8 cellular contexts compared by ENCODE assay signal in the genomic region with DNA sequence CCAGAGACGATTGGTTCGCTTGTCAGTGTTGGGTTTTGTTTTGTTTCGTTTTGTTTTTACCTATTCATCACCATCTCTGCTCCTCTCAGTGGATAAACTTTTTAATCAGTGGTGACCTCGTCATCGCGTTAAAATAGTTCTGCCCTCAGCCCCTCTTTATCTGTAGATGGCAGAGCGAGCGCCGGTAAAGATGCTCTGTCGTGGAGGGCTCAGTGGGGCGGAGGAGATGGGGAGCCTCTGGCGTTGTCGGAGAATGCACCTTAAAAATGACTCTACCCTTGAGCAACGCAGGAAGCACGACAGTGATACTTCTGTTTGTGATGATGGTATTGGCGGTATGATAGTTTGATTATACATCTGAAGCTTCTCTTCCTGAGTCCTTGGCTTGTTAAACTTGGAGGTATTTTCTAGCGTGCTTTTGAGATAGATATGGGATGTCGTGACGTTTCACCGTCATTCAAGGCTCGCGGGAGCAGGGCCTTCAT. TPM values are rescaled to one million over a fixed set of nuclear protein-coding genes. Genes with fewer than 3 reads are reported as not detected.
A peak's percentile ranks its signal among the peaks of the same experiment; 100 is the strongest.
DNase-seq lines count a peak whose midpoint lies in the region; ATAC-seq, FAIRE-seq and TF ChIP-seq lines count a peak whose summit lies in the region.

No MANE protein-coding gene starts in this region.

- TF ChIP-seq CTCF in MCF 10A (IDR thresholded peaks at IDR 0.05; ENCODE audit: unreplicated experiment) (no peak), kidney (IDR thresholded peaks at IDR 0.05; ENCODE audit: borderline replicate concordance, extremely low read depth, insufficient read depth) (no peak)

- no peaks in the 10 kb centered on the region for H3K36me3 Mint-ChIP-seq in IgD-negative memory B cell
- H3K36me3 Mint-ChIP-seq in MCF 10A (ENCODE audit: insufficient read depth, unreplicated experiment) = no peaks in the 10 kb centered on the region

- no peak for FAIRE-seq in kidney (lab: Jason Lieb, UNC)

- H3K27ac ChIP-seq in kidney (ENCODE audit: low read depth in 2 of 2, low read length in 2 of 2) = peak overlapping the region; percentile 71 to 72

- peak overlapping the region; percentile 93 to 100 (median 99) for H3K27ac Mint-ChIP-seq in IgD-negative memory B cell
- peak overlapping the region; percentile 81 for H3K27ac Mint-ChIP-seq in MCF 10A (ENCODE audit: low read depth, unreplicated experiment)

- no peaks in the 10 kb centered on the region for H3K9me3 ChIP-seq in kidney (ENCODE audit: control insufficient read depth in 1 of 2, low read length in 2 of 2)

- DNase-seq in Caki2 (ENCODE audit: low read depth) = peak; percentile 60
- DNase-seq in T1000 (lab: John Stamatoyannopoulos, UW) = peak; percentile 29
- DNase-seq in MCF 10A (ENCODE audit: unreplicated experiment) = peak; percentile 40
- DNase-seq in kidney = no peak
- DNase-seq in stimulated activated CD4-positive, alpha-beta T cell treated with anti-CD3 and anti-CD28 coated beads, Interleukin-1b, Interleukin-23, amount 100 ng/mL, for 48 hours = peak; percentile 70
- DNase-seq in HPDE6-E6E7 (ENCODE audit: extremely low spot score) = no peak

- POLR2A ChIA-PET in MCF 10A (lab: Yijun Ruan, JAX) = interaction anchor here (0.6 to 3.6 kb wide), 31 partner anchors 9 to 587 kb away, joined by 3 to 30 read pairs (median 4); partner anchors contain the start of genes BMS1, HNRNPF and ZNF487

- H3K4me3 ChIP-seq in kidney (ENCODE audit: low read length in 2 of 2) = peak overlapping the region; percentile 84 to 88

- CTCF ChIA-PET in MCF 10A (lab: Yijun Ruan, JAX) = interaction anchor here (0.7 to 1.5 kb wide), 6 partner anchors 147 to 323 kb away, joined by 3 read pairs; no protein-coding TSS in a partner anchor

- peak overlapping the region; percentile 93 to 100 (median 98) for H3K4me3 Mint-ChIP-seq in IgD-negative memory B cell
- H3K4me3 Mint-ChIP-seq in MCF 10A (ENCODE audit: unreplicated experiment) = peak overlapping the region; percentile 91

- in situ Hi-C loops in Caki2 (cut with HindIII; ENCODE audit: low pct_unique_long_range_greater_than_20kb, low sequenced_read_pairs) = no loop called here

- H3K27me3 Mint-ChIP-seq in IgD-negative memory B cell = no peaks in the 10 kb centered on the region
- no peaks in the 10 kb centered on the region for H3K27me3 Mint-ChIP-seq in MCF 10A (ENCODE audit: insufficient read depth, unreplicated experiment)

- peak; percentile 33 for ATAC-seq in GM21423 (IDR thresholded peaks at IDR 0.05; ENCODE audit: unreplicated experiment)

- intact Hi-C loops in MCF 10A (cut with micrococcal nuclease) = loop anchor here (2.0 kb wide), 1 partner anchor 210 kb away; no protein-coding TSS in a partner anchor
- intact Hi-C loops in kidney (cut with DNase I) = no loop called here

- H3K9me3 Mint-ChIP-seq in IgD-negative memory B cell (peaks cover 0 to 2% (median 0%) of the 10 kb centered on the region in 3 donors), MCF 10A (ENCODE audit: unreplicated experiment) (no peaks in the 10 kb centered on the region)

- H3K9ac ChIP-seq in kidney (ENCODE audit: low read length in 2 of 2) = peak overlapping the region; percentile 85 to 86

- H3K4me1 Mint-ChIP-seq in IgD-negative memory B cell (peaks cover 37 to 57% (median 50%) of the 10 kb centered on the region in 3 donors), MCF 10A (ENCODE audit: insufficient read depth, unreplicated experiment) (peaks cover 26% of the 10 kb centered on the region)

- no peaks in the 10 kb centered on the region for H3K36me3 ChIP-seq in kidney (ENCODE audit: control insufficient read depth in 1 of 2, insufficient read depth in 2 of 2, low read length in 2 of 2)

- H3K4me1 ChIP-seq in kidney (ENCODE audit: control insufficient read depth in 1 of 2, insufficient read depth in 1 of 2, low read depth in 1 of 2, low read length in 2 of 2) = peaks cover 0 to 8% of the 10 kb centered on the region in 2 donors

- BruUV-seq in MCF 10A (replicated peaks; lab: Mats Ljungman, UMichigan) = no TSS peak

RNA-seq across cellular contexts. Expression of gene CSGALNACT2, which starts 0.6 kb away (rescaled TPM):
- 9.0 and 10.9 TPM in 2 replicates for total RNA-seq in Caki2 (2014; rRNA removed; shearing (Covaris generic); ENCODE audit: low replicate concordance)
- polyA plus RNA-seq in IgD-negative memory B cell = 12.2 TPM
- total RNA-seq in MCF 10A (2022) = 30.0 and 32.8 TPM in 2 replicates
- total RNA-seq in kidney = 20.0 TPM
- polyA plus RNA-seq in kidney (ENCODE audit: insufficient read depth, low read depth, low replicate concordance) = 4.8 TPM

Comparison
In these comparisons a context has a peak if more than half of its experiments do, and no peak if none do; other contexts are left out.
1. DNase-seq: peak in Caki2 (single experiment), T1000 (single experiment), MCF 10A (single experiment) and stimulated activated CD4-positive, alpha-beta T cell treated with anti-CD3 and anti-CD28 coated beads, Interleukin-1b, Interleukin-23, amount 100 ng/mL, for 48 hours (single experiment); none in kidney (single experiment) and HPDE6-E6E7 (single experiment).